29 cellular contexts compared by ENCODE assay signal in the genomic region with DNA sequence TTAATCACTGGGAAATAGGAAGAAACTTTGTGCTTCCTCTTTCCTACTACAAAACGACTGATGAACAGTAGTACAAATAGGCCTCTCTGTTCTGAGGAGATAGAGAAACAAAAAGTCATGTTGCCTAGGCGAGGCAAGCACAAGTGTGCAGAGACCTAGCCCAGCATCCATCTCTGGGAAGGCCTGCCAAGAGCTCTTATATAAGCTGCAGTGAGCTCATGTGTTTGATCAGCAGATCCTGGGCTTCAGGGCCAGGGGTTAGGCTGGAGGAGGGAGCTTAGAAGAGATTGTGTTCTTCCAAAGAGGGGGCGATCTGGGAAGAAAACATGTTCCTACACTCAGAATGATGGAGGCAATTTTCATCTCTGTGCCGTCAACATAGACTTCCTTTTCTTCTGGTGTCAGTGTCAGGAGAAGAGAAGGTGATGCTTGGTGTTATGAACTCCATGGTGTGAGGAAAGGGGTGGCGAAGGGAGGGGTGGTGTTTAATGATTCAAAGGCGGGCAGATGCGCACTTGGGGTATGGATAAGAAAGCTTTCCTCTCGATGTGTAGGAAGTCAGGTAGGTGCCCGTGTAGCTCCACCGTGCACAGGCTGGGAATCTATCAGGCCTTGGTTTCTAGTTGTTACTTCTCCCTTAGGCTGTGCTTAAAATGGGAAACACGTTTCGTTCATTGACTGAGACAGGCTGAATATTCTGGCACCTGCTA. TPM values are rescaled to one million over a fixed set of nuclear protein-coding genes. Genes with fewer than 3 reads are reported as not detected.
DNase-seq lines count a peak whose midpoint lies in the region; ATAC-seq, FAIRE-seq and TF ChIP-seq lines count a peak whose summit lies in the region.
"Had no signal": no experiment of that assay in that cellular context is flagged by ENCODE, and none has a peak within 500 bp of the region (broad histone marks: within the 10 kb centered on the region; RNA-seq: fewer than 3 reads in every experiment).

No MANE protein-coding gene starts in this region.

- CTCF ChIA-PET in Calu3 (lab: Charles Lee), result interaction anchor here (1.0 to 1.2 kb wide), 3 partner anchors 14 to 24 kb away, joined by 3 read pairs; no protein-coding TSS in a partner anchor

- intact Hi-C loops in Calu3 (cut with micrococcal nuclease; ENCODE audit: unreplicated experiment), result no loop called here

- FAIRE-seq in bronchial epithelial cell (lab: Jason Lieb, UNC), result peak; percentile 28
- FAIRE-seq in RCC 7860 (lab: Jason Lieb, UNC), result no peak
- FAIRE-seq: endometrium, HTR-8/SVneo had no signal

- H3K4me1 Mint-ChIP-seq in Calu3 (ENCODE audit: low read depth, unreplicated experiment), result no peaks in the 10 kb centered on the region
- H3K4me1 Mint-ChIP-seq: activated CD4-positive, alpha-beta T cell treated with anti-CD3 and anti-CD28 coated beads, Interleukin-2, amount 10 ng/mL, durations not matched to agents 7 days and 5 days; activated CD8-positive, alpha-beta memory T cell treated with anti-CD3 and anti-CD28 coated beads, Interleukin-2, amount 10 ng/mL, durations not matched to agents 7 days and 5 days had no signal

- TF ChIP-seq CTCF in bronchial epithelial cell (IDR thresholded peaks at IDR 0.05; ENCODE audit: insufficient read depth, low read length, severe bottlenecking), result no peak
- no peak for TF ChIP-seq CTCF in retinal pigment epithelial cell (conservative IDR thresholded peaks at IDR 0.05; ENCODE audit: low read depth, low read length)
- TF ChIP-seq CTCF in Calu3 (IDR thresholded peaks at IDR 0.05; ENCODE audit: unreplicated experiment), result no peak

- H3K4me3 ChIP-seq in bronchial epithelial cell (ENCODE audit: low read depth, low read length) (no peak overlapping the region), retinal pigment epithelial cell (ENCODE audit: low read length) (no peak overlapping the region)
- H3K4me3 ChIP-seq: prostate gland, SJSA1, skin epidermis had no signal

- BruUV-seq in Calu3 (replicated peaks; lab: Mats Ljungman, UMichigan), result no TSS peak

- H3K27me3 ChIP-seq in bronchial epithelial cell (ENCODE audit: control insufficient read depth, insufficient read depth, low read length), result no peaks in the 10 kb centered on the region

- no peaks in the 10 kb centered on the region for H3K36me3 Mint-ChIP-seq in Calu3 (ENCODE audit: insufficient read depth, unreplicated experiment)
- H3K36me3 Mint-ChIP-seq: activated CD8-positive, alpha-beta memory T cell treated with anti-CD3 and anti-CD28 coated beads, Interleukin-2, amount 10 ng/mL, durations not matched to agents 7 days and 5 days; activated naive CD8-positive, alpha-beta T cell; stimulated activated naive B cell treated with anti-CD40 and anti-IgM and Interleukin-4, amounts not matched to agents 10 μg/mL and 1 μg/mL and 100 μg/mL, for 72 hours had no signal

- ATAC-seq in left lobe of liver, result peak; percentile 62
- ATAC-seq: activated CD8-positive, alpha-beta memory T cell treated with anti-CD3 and anti-CD28 coated beads, Interleukin-2, amount 10 ng/mL, durations not matched to agents 7 days and 5 days; left colon; stimulated activated naive B cell treated with anti-CD40 and anti-IgM and Interleukin-4, amounts not matched to agents 10 μg/mL and 1 μg/mL and 100 μg/mL, for 72 hours had no signal

- no peak overlapping the region for H3K27ac Mint-ChIP-seq in Calu3 (ENCODE audit: unreplicated experiment)
- H3K27ac Mint-ChIP-seq: activated CD4-positive, alpha-beta T cell treated with anti-CD3 and anti-CD28 coated beads, Interleukin-2, amount 10 ng/mL, durations not matched to agents 7 days and 5 days; activated CD8-positive, alpha-beta memory T cell treated with anti-CD3 and anti-CD28 coated beads, Interleukin-2, amount 10 ng/mL, durations not matched to agents 7 days and 5 days; activated naive CD8-positive, alpha-beta T cell; activated T-helper 1 cell treated with anti-CD3 and anti-CD28 coated beads, Interleukin-12 subunit alpha, Interleukin-12 subunit beta, Interleukin-2, Interleukin-4 antibody, amounts not matched to agents 30 ng/mL and 10 ng/mL and 1 ng/mL, durations not matched to agents 14 hours and 24 hours and 36 hours; nephron; stimulated activated naive B cell treated with anti-CD40 and anti-IgM and Interleukin-4, amounts not matched to agents 10 μg/mL and 1 μg/mL and 100 μg/mL, for 72 hours had no signal

- peak; percentile 47 for DNase-seq in DMS 273 (lab: John Stamatoyannopoulos, UW; ENCODE audit: unreplicated experiment)
- DNase-seq in DMS 273 treated with DMSO at 0.1 percent for 48 hours (lab: John Stamatoyannopoulos, UW), result no peak
- DNase-seq in bronchial epithelial cell (ENCODE audit: low read depth), result no peak
- DNase-seq in left lobe of liver (ENCODE audit: low spot score), result peak; percentile 4
- peak; percentile 38 for DNase-seq in retinal pigment epithelial cell (ENCODE audit: low read depth)
- DNase-seq in iPS-NIHi7 (ENCODE audit: extremely low spot score), result no peak
- DNase-seq in RCC 7860 (ENCODE audit: low spot score), result no peak
- no peak for DNase-seq in Calu3
- DNase-seq: activated CD4-positive, alpha-beta T cell treated with anti-CD3 and anti-CD28 coated beads, Interleukin-2, amount 10 ng/mL, durations not matched to agents 7 days and 5 days; activated CD8-positive, alpha-beta memory T cell treated with anti-CD3 and anti-CD28 coated beads, Interleukin-2, amount 10 ng/mL, durations not matched to agents 7 days and 5 days; COR-L47; cortex of kidney; EL; GOT3; left colon; NCI-H1694 treated with DMSO at 0.1 percent for 48 hours; NK-92 treated with Interleukin-12 subunit alpha and Interleukin-12 subunit beta, amount 100 ng/mL, for 24 hours; stimulated activated CD4-positive, alpha-beta T cell treated with anti-CD3 and anti-CD28 coated beads, Interleukin-1b, Interleukin-23, amount 100 ng/mL, for 48 hours; stimulated activated naive B cell treated with anti-CD40 and anti-IgM and Interleukin-4, amounts not matched to agents 10 μg/mL and 1 μg/mL and 100 μg/mL, for 72 hours; trophoblast cell; WERI-Rb-1 had no signal

- peaks cover 8% of the 10 kb centered on the region for H3K27me3 Mint-ChIP-seq in Calu3 (ENCODE audit: unreplicated experiment)

- no peak overlapping the region for H3K4me3 Mint-ChIP-seq in Calu3 (ENCODE audit: low read depth, unreplicated experiment)
- H3K4me3 Mint-ChIP-seq: activated CD4-positive, alpha-beta T cell treated with anti-CD3 and anti-CD28 coated beads, Interleukin-2, amount 10 ng/mL, durations not matched to agents 7 days and 5 days; activated CD8-positive, alpha-beta memory T cell treated with anti-CD3 and anti-CD28 coated beads, Interleukin-2, amount 10 ng/mL, durations not matched to agents 7 days and 5 days; activated naive CD8-positive, alpha-beta T cell; activated T-helper 1 cell treated with anti-CD3 and anti-CD28 coated beads, Interleukin-12 subunit alpha, Interleukin-12 subunit beta, Interleukin-2, Interleukin-4 antibody, amounts not matched to agents 30 ng/mL and 10 ng/mL and 1 ng/mL, durations not matched to agents 14 hours and 24 hours and 36 hours; nephron; stimulated activated naive B cell treated with anti-CD40 and anti-IgM and Interleukin-4, amounts not matched to agents 10 μg/mL and 1 μg/mL and 100 μg/mL, for 72 hours had no signal

- H3K36me3 ChIP-seq in bronchial epithelial cell (ENCODE audit: control insufficient read depth, insufficient read depth, low read length), result no peaks in the 10 kb centered on the region
- H3K36me3 ChIP-seq: prostate gland, SJSA1, WERI-Rb-1 had no signal

- no peaks in the 10 kb centered on the region for H3K9me3 Mint-ChIP-seq in Calu3 (ENCODE audit: low read depth, unreplicated experiment)
- H3K9me3 Mint-ChIP-seq: activated CD4-positive, alpha-beta T cell treated with anti-CD3 and anti-CD28 coated beads, Interleukin-2, amount 10 ng/mL, durations not matched to agents 7 days and 5 days; activated T-helper 1 cell treated with anti-CD3 and anti-CD28 coated beads, Interleukin-12 subunit alpha, Interleukin-12 subunit beta, Interleukin-2, Interleukin-4 antibody, amounts not matched to agents 30 ng/mL and 10 ng/mL and 1 ng/mL, durations not matched to agents 14 hours and 24 hours and 36 hours; nephron; stimulated activated naive B cell treated with anti-CD40 and anti-IgM and Interleukin-4, amounts not matched to agents 10 μg/mL and 1 μg/mL and 100 μg/mL, for 72 hours had no signal

RNA-seq across cellular contexts. Expression of a gene that starts 29.5 kb away (rescaled TPM):
- total RNA-seq in bronchial epithelial cell, result 12.9 and 14.0 TPM in 2 replicates
- total RNA-seq in left lobe of liver, result 7.0 TPM
- 95.9 and 108 TPM in 2 replicates for total RNA-seq in Calu3 (2022)

Comparison
In these comparisons a context has a peak if more than half of its experiments do, and no peak if none do; other contexts are left out.
1. DNase-seq: peak in DMS 273 (single experiment), left lobe of liver (single experiment) and retinal pigment epithelial cell (single experiment); none in DMS 273 treated with DMSO at 0.1 percent for 48 hours (single experiment), bronchial epithelial cell (single experiment), iPS-NIHi7 (single experiment), RCC 7860 (single experiment) and Calu3 (single experiment).